Comparison of ENCODE assay signal across 10 cellular contexts in genomic region chr11:17544181-17544622, GRCh38. TPM values are rescaled to one million over a fixed set of nuclear protein-coding genes. Genes with fewer than 3 reads are reported as not detected.
A peak's percentile ranks its signal among the peaks of the same experiment; 100 is the strongest.
DNase-seq lines count a peak whose midpoint lies in the region; ATAC-seq and TF ChIP-seq lines count a peak whose summit lies in the region.
"Had no signal": no experiment of that assay in that cellular context is flagged by ENCODE, and none has a peak within 500 bp of the region (broad histone marks: within the 10 kb centered on the region; RNA-seq: fewer than 3 reads in every experiment).

Gene USH1C (minus strand): TSS chr11:17544416. CDS start chr11:17544307, 109 bp downstream.

- 6% methylated on average over 32 of the region's 32 CpGs for WGBS in right cardiac atrium

- no peaks in the 10 kb centered on the region for H3K4me1 ChIP-seq in HAP-1
- no peaks in the 10 kb centered on the region for H3K4me1 ChIP-seq in right cardiac atrium (ENCODE audit: control insufficient read depth, insufficient read depth, low read length)

- H3K27ac Mint-ChIP-seq in activated CD8-positive, alpha-beta T cell treated with anti-CD3 and anti-CD28 coated beads for 36 hours = no peak within 1 kb of the TSS
- H3K27ac Mint-ChIP-seq: naive B cell had no signal

- no peak within 1 kb of the TSS for H3K4me3 Mint-ChIP-seq in activated CD8-positive, alpha-beta T cell treated with anti-CD3 and anti-CD28 coated beads for 36 hours

- DNase-seq in HAP-1 (ENCODE audit: low spot score in 2 of 2) (peak in 1 of 2 experiments; percentile 57), right cardiac atrium (peak; percentile 33 to 74 (median 65)), hippocampal formation (lab: John Stamatoyannopoulos, UW) (no peak), NCI-H1092 treated with DMSO at 0.1 percent for 48 hours (lab: John Stamatoyannopoulos, UW) (no peak), GM10266 (ENCODE audit: extremely low spot score) (no peak)
- peak; percentile 35 for DNase-seq in activated CD8-positive, alpha-beta T cell treated with anti-CD3 and anti-CD28 coated beads for 36 hours
- DNase-seq in stimulated activated CD4-positive, alpha-beta T cell treated with anti-CD3 and anti-CD28 coated beads, Interleukin-2, amount 100 ng/mL, for 24 hours = peak; percentile 29 to 54
- DNase-seq: naive B cell had no signal

- H3K27ac ChIP-seq in right cardiac atrium (ENCODE audit: low read length) = no peak within 1 kb of the TSS

- H3K4me3 ChIP-seq in HAP-1 = peak within 1 kb of the TSS; percentile 17
- H3K4me3 ChIP-seq in right cardiac atrium (ENCODE audit: low read length) = no peak within 1 kb of the TSS

- CTCF ChIA-PET in activated CD8-positive, alpha-beta T cell treated with anti-CD3 and anti-CD28 coated beads for 36 hours (lab: Charles Lee) = interaction anchor here (0.8 kb wide), 1 partner anchor 17 kb away, joined by 3 read pairs; no protein-coding TSS in a partner anchor

- H3K36me3 ChIP-seq in HAP-1 (replicated peaks) = no peaks in the 10 kb centered on the region

- H3K9me3 ChIP-seq in HAP-1 (no peaks in the 10 kb centered on the region), right cardiac atrium (ENCODE audit: control insufficient read depth, low read length) (no peaks in the 10 kb centered on the region)

- H3K27me3 ChIP-seq in HAP-1 (ENCODE audit: low read depth) (no peaks in the 10 kb centered on the region), right cardiac atrium (ENCODE audit: control insufficient read depth, insufficient read depth) (no peaks in the 10 kb centered on the region)

- no peaks in the 10 kb centered on the region for H3K36me3 Mint-ChIP-seq in activated CD8-positive, alpha-beta T cell treated with anti-CD3 and anti-CD28 coated beads for 36 hours (ENCODE audit: low read depth)
- H3K36me3 Mint-ChIP-seq: naive B cell had no signal

- peaks cover 30% of the 10 kb centered on the region for H3K27me3 Mint-ChIP-seq in activated CD8-positive, alpha-beta T cell treated with anti-CD3 and anti-CD28 coated beads for 36 hours

- in situ Hi-C loops in HAP-1 (cut with MboI; ENCODE audit: low sequenced_read_pairs) = no loop called here

- no peaks in the 10 kb centered on the region for H3K9me3 Mint-ChIP-seq in activated CD8-positive, alpha-beta T cell treated with anti-CD3 and anti-CD28 coated beads for 36 hours

- POLR2A ChIA-PET in activated CD8-positive, alpha-beta T cell treated with anti-CD3 and anti-CD28 coated beads for 36 hours (lab: Charles Lee) = no interaction called here

- peak; percentile 83 for ATAC-seq in activated CD8-positive, alpha-beta T cell treated with anti-CD3 and anti-CD28 coated beads for 36 hours
- ATAC-seq in right cardiac atrium (peak; percentile 63 to 84), GM21723 (IDR thresholded peaks at IDR 0.05; ENCODE audit: unreplicated experiment) (no peak)

- H3K4me1 Mint-ChIP-seq in activated CD8-positive, alpha-beta T cell treated with anti-CD3 and anti-CD28 coated beads for 36 hours (ENCODE audit: low read depth) = peaks cover 2% of the 10 kb centered on the region

- TF ChIP-seq CTCF in activated CD8-positive, alpha-beta T cell treated with anti-CD3 and anti-CD28 coated beads for 36 hours (IDR thresholded peaks at IDR 0.05) = no peak
- TF ChIP-seq CTCF in GM10266 (IDR thresholded peaks at IDR 0.05; ENCODE audit: control insufficient read depth, insufficient read depth, low read depth, missing control alignments) = no peak

- intact Hi-C loops in activated CD8-positive, alpha-beta T cell treated with anti-CD3 and anti-CD28 coated beads for 36 hours (cut with micrococcal nuclease) = no loop called here
- intact Hi-C loops in right cardiac atrium (cut with DNase I) = no loop called here

RNA-seq across cellular contexts. Expression of gene USH1C, which starts in this region (rescaled TPM):
- total RNA-seq in activated CD8-positive, alpha-beta T cell treated with anti-CD3 and anti-CD28 coated beads for 36 hours = not detected
- under 1 TPM in 3 of 4 donors, not detected in 1; 0.20 to 0.61 (median 0.46) TPM for total RNA-seq in right cardiac atrium
- 0.16 TPM for polyA plus RNA-seq in right cardiac atrium
- total RNA-seq: aorta had no signal

Comparison
In these comparisons a context has a peak if more than half of its experiments do, and no peak if none do; other contexts are left out.
1. Peak in DNase-seq and ATAC-seq in activated CD8-positive, alpha-beta T cell treated with anti-CD3 and anti-CD28 coated beads for 36 hours; RNA of the gene not detected or under 1 TPM.
2. Peak in DNase-seq and ATAC-seq in right cardiac atrium; RNA of the gene not detected or under 1 TPM.
3. DNase-seq: peak in stimulated activated CD4-positive, alpha-beta T cell treated with anti-CD3 and anti-CD28 coated beads, Interleukin-2, amount 100 ng/mL, for 24 hours (2 of 2); none in hippocampal formation (0 of 2), NCI-H1092 treated with DMSO at 0.1 percent for 48 hours (single experiment) and GM10266 (single experiment).